1 cellular context compared by ENCODE assay signal in the genomic region with DNA sequence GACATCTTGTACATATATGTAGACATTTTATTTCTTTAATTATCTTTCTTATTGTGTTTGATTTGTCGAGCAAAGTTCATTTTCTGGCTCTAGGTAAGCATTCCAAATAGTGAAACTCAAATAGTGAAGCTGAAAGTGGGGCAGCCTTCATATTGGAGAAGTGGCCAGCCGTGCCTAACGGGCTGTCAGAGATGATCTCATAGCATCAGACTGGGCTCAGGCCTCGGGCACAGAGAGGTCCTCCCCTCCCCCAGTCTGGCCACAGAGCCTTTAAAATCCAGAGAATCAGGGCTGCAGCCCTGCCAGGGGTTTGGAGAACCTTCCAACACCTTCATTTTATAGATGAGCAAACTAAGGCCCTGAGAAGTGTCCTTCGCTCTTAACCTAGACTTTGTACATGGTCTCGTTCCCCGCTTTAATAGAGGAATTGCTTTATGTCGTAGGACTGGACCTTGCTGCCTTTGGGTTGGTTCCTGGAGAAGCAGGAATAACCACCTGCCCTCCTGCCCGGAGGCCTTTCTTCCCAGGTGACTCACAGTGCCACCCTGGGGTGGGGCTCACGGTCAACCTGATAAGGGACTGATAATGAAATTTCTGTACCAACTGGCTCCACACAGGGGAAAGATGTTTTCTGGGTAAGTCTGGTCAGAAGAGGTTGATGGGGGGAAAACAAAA.
A peak's percentile ranks its signal among the peaks of the same experiment; 100 is the strongest.
TF ChIP-seq lines count a peak whose summit lies in the region.

No MANE protein-coding gene starts in this region.

TF ChIP-seq in HCT116, 20 proteins besides CTCF, POLR2A, EP300 and RAD21 (continued from another document):
- TF ChIP-seq SIN3A (IDR thresholded peaks at IDR 0.05; ENCODE audit: low read depth), result no peak
- TF ChIP-seq TCF7L2 (IDR thresholded peaks at IDR 0.05; ENCODE audit: borderline replicate concordance, extremely low read depth, insufficient read depth, insufficient read length), result no peak
- no peak for TF ChIP-seq YY1 (IDR thresholded peaks at IDR 0.05; ENCODE audit: extremely low read depth, insufficient replicate concordance, low read depth, low read length)
- TF ChIP-seq CEBPB (IDR thresholded peaks at IDR 0.05; ENCODE audit: low read depth), result no peak
- peak; percentile 89 for TF ChIP-seq JUND (IDR thresholded peaks at IDR 0.05)
- TF ChIP-seq, protein P1, sequence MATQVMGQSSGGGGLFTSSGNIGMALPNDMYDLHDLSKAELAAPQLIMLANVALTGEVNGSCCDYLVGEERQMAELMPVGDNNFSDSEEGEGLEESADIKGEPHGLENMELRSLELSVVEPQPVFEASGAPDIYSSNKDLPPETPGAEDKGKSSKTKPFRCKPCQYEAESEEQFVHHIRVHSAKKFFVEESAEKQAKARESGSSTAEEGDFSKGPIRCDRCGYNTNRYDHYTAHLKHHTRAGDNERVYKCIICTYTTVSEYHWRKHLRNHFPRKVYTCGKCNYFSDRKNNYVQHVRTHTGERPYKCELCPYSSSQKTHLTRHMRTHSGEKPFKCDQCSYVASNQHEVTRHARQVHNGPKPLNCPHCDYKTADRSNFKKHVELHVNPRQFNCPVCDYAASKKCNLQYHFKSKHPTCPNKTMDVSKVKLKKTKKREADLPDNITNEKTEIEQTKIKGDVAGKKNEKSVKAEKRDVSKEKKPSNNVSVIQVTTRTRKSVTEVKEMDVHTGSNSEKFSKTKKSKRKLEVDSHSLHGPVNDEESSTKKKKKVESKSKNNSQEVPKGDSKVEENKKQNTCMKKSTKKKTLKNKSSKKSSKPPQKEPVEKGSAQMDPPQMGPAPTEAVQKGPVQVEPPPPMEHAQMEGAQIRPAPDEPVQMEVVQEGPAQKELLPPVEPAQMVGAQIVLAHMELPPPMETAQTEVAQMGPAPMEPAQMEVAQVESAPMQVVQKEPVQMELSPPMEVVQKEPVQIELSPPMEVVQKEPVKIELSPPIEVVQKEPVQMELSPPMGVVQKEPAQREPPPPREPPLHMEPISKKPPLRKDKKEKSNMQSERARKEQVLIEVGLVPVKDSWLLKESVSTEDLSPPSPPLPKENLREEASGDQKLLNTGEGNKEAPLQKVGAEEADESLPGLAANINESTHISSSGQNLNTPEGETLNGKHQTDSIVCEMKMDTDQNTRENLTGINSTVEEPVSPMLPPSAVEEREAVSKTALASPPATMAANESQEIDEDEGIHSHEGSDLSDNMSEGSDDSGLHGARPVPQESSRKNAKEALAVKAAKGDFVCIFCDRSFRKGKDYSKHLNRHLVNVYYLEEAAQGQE (IDR thresholded peaks at IDR 0.05; ENCODE audit: low read depth), result no peak
- TF ChIP-seq SP1 (IDR thresholded peaks at IDR 0.05; ENCODE audit: low read depth), result peak; percentile 88
TF ChIP-seq in HCT116: peak in this region for 6.
